Comparison of ENCODE assay signal across 8 cellular contexts in genomic region chr2:18749912-18750526, GRCh38.
DNase-seq lines count a peak whose midpoint lies in the region; ATAC-seq and TF ChIP-seq lines count a peak whose summit lies in the region.

No MANE protein-coding gene starts in this region.

- peak overlapping the region in 1 of 2 donors; percentile 43 for H3K27ac ChIP-seq in breast epithelium

- no peak for TF ChIP-seq POLR2A in breast epithelium (IDR thresholded peaks at IDR 0.05)

- DNase-seq in Daoy (ENCODE audit: low read depth) (peak; percentile 53), RPMI8226 (peak; percentile 59), breast epithelium (ENCODE audit: low spot score in 2 of 2) (peak in 1 of 2 donors; percentile 34), left colon (peak in 1 of 2 donors; percentile 63)
- DNase-seq in stimulated activated CD8-positive, alpha-beta memory T cell treated with anti-CD3 and anti-CD28 coated beads, Interleukin-15, amount 100 ng/mL, for 48 hours (ENCODE audit: low read depth in 2 of 2): peak; percentile 2 to 16

- no peaks in the 10 kb centered on the region for H3K27me3 ChIP-seq in breast epithelium

- no peaks in the 10 kb centered on the region for H3K4me1 ChIP-seq in breast epithelium

- TF ChIP-seq EP300 in Ishikawa (IDR thresholded peaks at IDR 0.05; ENCODE audit: borderline replicate concordance): no peak

- peak; percentile 50 to 83 (median 81) for TF ChIP-seq CTCF in breast epithelium (IDR thresholded peaks at IDR 0.05)

- ATAC-seq in left colon (peak; percentile 53), GM21576 (IDR thresholded peaks at IDR 0.05; ENCODE audit: unreplicated experiment) (no peak), HG03457 (IDR thresholded peaks at IDR 0.05; ENCODE audit: unreplicated experiment) (no peak)

- intact Hi-C loops in breast epithelium (cut with DNase I; ENCODE audit: low total_unique reads): no loop called here
- intact Hi-C loops in left colon (cut with DNase I, micrococcal nuclease): loop anchor here (5.0 to 10.0 kb wide), 3 partner anchors 615 to 1112 kb away; no protein-coding TSS in a partner anchor

- no peaks in the 10 kb centered on the region for H3K36me3 ChIP-seq in breast epithelium

- TF ChIP-seq RAD21 in Ishikawa (IDR thresholded peaks at IDR 0.05; ENCODE audit: low read depth): peak; percentile 93

- H3K9me3 ChIP-seq in breast epithelium: no peaks in the 10 kb centered on the region

- H3K4me3 ChIP-seq in breast epithelium: no peak overlapping the region

TF ChIP-seq in Ishikawa, 13 proteins besides CTCF, POLR2A, EP300 and RAD21:
- TF ChIP-seq ZBTB7A (IDR thresholded peaks at IDR 0.05; ENCODE audit: low read depth) (no peak), CEBPB (IDR thresholded peaks at IDR 0.05) (no peak), USF1 (IDR thresholded peaks at IDR 0.05) (no peak), NFIC (IDR thresholded peaks at IDR 0.05) (no peak), TAF1 (IDR thresholded peaks at IDR 0.05; ENCODE audit: low read depth) (no peak), MAX (IDR thresholded peaks at IDR 0.05) (no peak), TEAD4 (IDR thresholded peaks at IDR 0.05) (no peak), CREB1 (IDR thresholded peaks at IDR 0.05; ENCODE audit: low read depth) (no peak), EGR1 (IDR thresholded peaks at IDR 0.05) (no peak), REST (IDR thresholded peaks at IDR 0.05; ENCODE audit: low read depth) (no peak), TCF12 (IDR thresholded peaks at IDR 0.05; ENCODE audit: low read depth) (no peak), YY1 (IDR thresholded peaks at IDR 0.05; ENCODE audit: low read depth) (no peak), FOXM1 (IDR thresholded peaks at IDR 0.05; ENCODE audit: borderline replicate concordance, low read depth) (no peak)
